8 cellular contexts compared by ENCODE assay signal in genomic region chr9:131738838-131739191, GRCh38. TPM values are rescaled to one million over a fixed set of nuclear protein-coding genes. Genes with fewer than 3 reads are reported as not detected.
A peak's percentile ranks its signal among the peaks of the same experiment; 100 is the strongest.
DNase-seq lines count a peak whose midpoint lies in the region; ATAC-seq and TF ChIP-seq lines count a peak whose summit lies in the region.

No MANE protein-coding gene starts in this region.

- no peak overlapping the region for H2BK120ac ChIP-seq in mesenchymal stem cell (ENCODE audit: low read depth, low read length)

- peak; percentile 21 for ATAC-seq in CD4-positive, alpha-beta T cell (ENCODE audit: poor library complexity)
- ATAC-seq in GM19452 (IDR thresholded peaks at IDR 0.05; ENCODE audit: unreplicated experiment), result no peak
- no peak for ATAC-seq in HG02571 (IDR thresholded peaks at IDR 0.05; ENCODE audit: unreplicated experiment)

- peak overlapping the region; percentile 95 for H3K4me3 Mint-ChIP-seq in CD4-positive, alpha-beta T cell

- no peaks in the 10 kb centered on the region for H3K27me3 Mint-ChIP-seq in CD4-positive, alpha-beta T cell

- H3K4me3 ChIP-seq in HUES64 (ENCODE audit: low read length) (peak overlapping the region; percentile 82), brain microvascular endothelial cell (ENCODE audit: low read depth, low read length) (peak overlapping the region; percentile 63), mesenchymal stem cell (ENCODE audit: insufficient read depth in 1 of 2, low read depth in 1 of 2, low read length in 2 of 2) (peak overlapping the region; percentile 69 to 95)

- peak overlapping the region; percentile 36 for H4K8ac ChIP-seq in mesenchymal stem cell (ENCODE audit: low read length)

- H3K27me3 ChIP-seq in CD4-positive, alpha-beta T cell (ENCODE audit: control insufficient read depth, insufficient read depth, low read length), result no peaks in the 10 kb centered on the region
- H3K27me3 ChIP-seq in HUES64 (ENCODE audit: insufficient read depth, low read length) (no peaks in the 10 kb centered on the region), brain microvascular endothelial cell (replicated peaks) (no peaks in the 10 kb centered on the region), mesenchymal stem cell (ENCODE audit: control insufficient read depth in 1 of 2, insufficient read depth in 1 of 2, low read length in 2 of 2) (no peaks in the 10 kb centered on the region)

- H3K9me3 ChIP-seq in CD4-positive, alpha-beta T cell (ENCODE audit: control insufficient read depth, low read length), result no peaks in the 10 kb centered on the region
- H3K9me3 ChIP-seq in HUES64 (ENCODE audit: insufficient read depth, low read depth, low read length), result no peaks in the 10 kb centered on the region
- H3K9me3 ChIP-seq in mesenchymal stem cell (ENCODE audit: control insufficient read depth, low read length), result no peaks in the 10 kb centered on the region

- no peak overlapping the region for H2AK5ac ChIP-seq in mesenchymal stem cell (ENCODE audit: low read length, severe bottlenecking)

- H3K9me3 Mint-ChIP-seq in CD4-positive, alpha-beta T cell, result no peaks in the 10 kb centered on the region

- H3K4me1 ChIP-seq in HUES64 (ENCODE audit: insufficient read depth, low read length), result peaks cover 15% of the 10 kb centered on the region
- peaks cover 28% of the 10 kb centered on the region for H3K4me1 ChIP-seq in mesenchymal stem cell (ENCODE audit: control insufficient read depth, insufficient read depth, low read depth, low read length)

- no peak overlapping the region for H2BK15ac ChIP-seq in mesenchymal stem cell (ENCODE audit: low read depth, poor library complexity, severe bottlenecking)

- H4K91ac ChIP-seq in mesenchymal stem cell (ENCODE audit: low read length), result no peak overlapping the region

- POLR2A ChIA-PET in CD4-positive, alpha-beta T cell (lab: Charles Lee), result interaction anchor here (0.6 to 2.3 kb wide), 13 partner anchors 8 to 341 kb away, joined by 3 to 15 read pairs (median 3); no protein-coding TSS in a partner anchor

- peaks cover 22% of the 10 kb centered on the region for H3K79me1 ChIP-seq in mesenchymal stem cell (replicated peaks; ENCODE audit: low read length, poor library complexity, severe bottlenecking)

- CTCF ChIA-PET in CD4-positive, alpha-beta T cell (lab: Charles Lee), result interaction anchor here (0.7 to 2.9 kb wide), 10 partner anchors 10 to 148 kb away, joined by 3 to 20 read pairs (median 6); no protein-coding TSS in a partner anchor

- peak overlapping the region; percentile 54 for H3K4me2 ChIP-seq in mesenchymal stem cell (ENCODE audit: low read length, poor library complexity, severe bottlenecking)

- H2BK12ac ChIP-seq in mesenchymal stem cell (ENCODE audit: low read length in 2 of 2), result no peak overlapping the region

- H3K18ac ChIP-seq in mesenchymal stem cell (ENCODE audit: low read depth in 1 of 2, low read length in 2 of 2), result peak overlapping the region in 1 of 2 experiments; percentile 54

- intact Hi-C loops in CD4-positive, alpha-beta T cell (cut with DNase I, micrococcal nuclease), result loop anchor here (1.0 to 5.0 kb wide), 2 partner anchors 10 to 62 kb away; no protein-coding TSS in a partner anchor

- peaks cover 13% of the 10 kb centered on the region for H3K36me3 Mint-ChIP-seq in CD4-positive, alpha-beta T cell (ENCODE audit: low read depth)

- H3K9ac ChIP-seq in HUES64 (ENCODE audit: low read depth, low read length) (peak overlapping the region; percentile 79), mesenchymal stem cell (ENCODE audit: low read length) (peak overlapping the region; percentile 94)

- no peak for TF ChIP-seq CTCF in CD4-positive, alpha-beta T cell (IDR thresholded peaks at IDR 0.05)
- no peak for TF ChIP-seq CTCF in brain microvascular endothelial cell (IDR thresholded peaks at IDR 0.05; ENCODE audit: low read depth, low read length, missing control alignments)

- H3K4me1 Mint-ChIP-seq in CD4-positive, alpha-beta T cell (ENCODE audit: low read depth), result peaks cover 62% of the 10 kb centered on the region

- H3K36me3 ChIP-seq in HUES64 (ENCODE audit: insufficient read depth, low read length), result no peaks in the 10 kb centered on the region
- no peaks in the 10 kb centered on the region for H3K36me3 ChIP-seq in brain microvascular endothelial cell (replicated peaks)
- peaks cover 0 to 4% of the 10 kb centered on the region in 2 experiments for H3K36me3 ChIP-seq in mesenchymal stem cell (ENCODE audit: control insufficient read depth in 1 of 2, insufficient read depth in 2 of 2, low read depth in 1 of 2, low read length in 2 of 2)

- WGBS in HUES64, result 19% methylated on average over 6 of the region's 7 CpGs
- 17% methylated on average over 7 of the region's 7 CpGs for WGBS in mesenchymal stem cell

- peak overlapping the region; percentile 90 for H3K27ac Mint-ChIP-seq in CD4-positive, alpha-beta T cell

- no peak overlapping the region for H2BK5ac ChIP-seq in mesenchymal stem cell (ENCODE audit: low read depth, low read length, poor library complexity, severe bottlenecking)

- peak overlapping the region in 1 of 2 experiments; percentile 76 for H3K23ac ChIP-seq in mesenchymal stem cell (ENCODE audit: low read length in 2 of 2)

- in situ Hi-C loops in brain microvascular endothelial cell (cut with HindIII; ENCODE audit: low pct_ligation_motif_present, low sequenced_read_pairs), result no loop called here

- H3K27ac ChIP-seq in CD4-positive, alpha-beta T cell (ENCODE audit: low read depth, low read length), result peak overlapping the region; percentile 24
- H3K27ac ChIP-seq in HUES64 (ENCODE audit: low read depth, low read length) (no peak overlapping the region), brain microvascular endothelial cell (no peak overlapping the region), mesenchymal stem cell (ENCODE audit: low read length, poor library complexity, severe bottlenecking) (no peak overlapping the region)

- no peak overlapping the region for H2AFZ ChIP-seq in mesenchymal stem cell (ENCODE audit: low read depth, low read length)

- H3K14ac ChIP-seq in mesenchymal stem cell (ENCODE audit: low read length in 2 of 2), result no peak overlapping the region

- peak in 1 of 10 experiments; percentile 7 for DNase-seq in CD4-positive, alpha-beta T cell
- DNase-seq in brain microvascular endothelial cell, result no peak
- no peak for DNase-seq in mesenchymal stem cell
- DNase-seq in ureter (ENCODE audit: low spot score), result no peak
- no peak for DNase-seq in NCI-H2029 (lab: John Stamatoyannopoulos, UW)

- no peak overlapping the region for H3K4ac ChIP-seq in mesenchymal stem cell (ENCODE audit: low read depth in 1 of 2, low read length in 2 of 2)

RNA-seq across cellular contexts. Expression of gene RAPGEF1, which starts 1.1 kb away (rescaled TPM):
- 100 to 1,000 TPM; 130 to 134 TPM for total RNA-seq in CD4-positive, alpha-beta T cell
- 39.1 TPM for polyA plus RNA-seq in HUES64 (2013, experiment 1 of 2)
- polyA plus RNA-seq in HUES64 (2013, experiment 2 of 2), result 36.6 TPM
- polyA plus RNA-seq in mesenchymal stem cell (2013, experiment 1 of 2), result 27.5 TPM
- 26.0 TPM for polyA plus RNA-seq in mesenchymal stem cell (2013, experiment 2 of 2)
- total RNA-seq in ureter, result 64.9 TPM
